In the genomic region with DNA sequence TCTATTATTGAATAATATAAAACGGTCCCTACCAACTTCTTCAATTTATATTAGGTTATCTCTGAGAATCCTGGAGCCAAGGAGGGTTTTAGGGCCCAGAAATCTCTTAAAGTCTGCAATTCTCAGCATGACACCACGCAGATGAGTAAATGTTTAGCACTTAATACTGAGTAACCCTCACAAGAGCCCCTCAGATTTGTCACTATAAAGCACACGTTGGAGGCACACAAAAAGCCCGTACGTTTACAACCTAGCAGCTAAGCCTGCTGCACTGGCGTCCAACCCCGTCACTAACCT, we compare ENCODE assay signal across 8 cellular contexts. TPM values are rescaled to one million over a fixed set of nuclear protein-coding genes. Genes with fewer than 3 reads are reported as not detected.
DNase-seq lines count a peak whose midpoint lies in the region; ATAC-seq and TF ChIP-seq lines count a peak whose summit lies in the region.

No MANE protein-coding gene starts in this region.

- H3K27me3 ChIP-seq in AG04450 (ENCODE audit: control insufficient read depth, insufficient read depth, low read length) (no peaks in the 10 kb centered on the region), lung (ENCODE audit: control insufficient read depth, insufficient read depth) (no peaks in the 10 kb centered on the region), vagina (no peaks in the 10 kb centered on the region)

- no peaks in the 10 kb centered on the region for H3K36me3 ChIP-seq in lung (ENCODE audit: control insufficient read depth in 2 of 2, insufficient read depth in 2 of 2, low read length in 2 of 2)
- H3K36me3 ChIP-seq in vagina: peaks cover 0 to 4% of the 10 kb centered on the region in 2 donors

- H3K4me1 Mint-ChIP-seq in brain: peaks cover 60% of the 10 kb centered on the region

- H3K27ac Mint-ChIP-seq in brain: peak overlapping the region; percentile 99 to 100 (median 99)

- H3K4me3 Mint-ChIP-seq in brain: peak overlapping the region; percentile 86 to 99 (median 96)

- peaks cover 4 to 15% of the 10 kb centered on the region in 2 donors for H3K4me1 ChIP-seq in lung (ENCODE audit: control insufficient read depth in 2 of 2, insufficient read depth in 2 of 2, low read length in 2 of 2)
- H3K4me1 ChIP-seq in vagina: peaks cover 55% of the 10 kb centered on the region

- peak overlapping the region; percentile 99 for H3K4me3 ChIP-seq in AG04450 (ENCODE audit: low read depth, low read length)
- H3K4me3 ChIP-seq in lung: peak overlapping the region; percentile 93
- peak overlapping the region; percentile 89 to 96 for H3K4me3 ChIP-seq in vagina

- no peak for TF ChIP-seq POLR2A in vagina (IDR thresholded peaks at IDR 0.05)

- POLR2A ChIA-PET in AG04450 (lab: Yijun Ruan, JAX): interaction anchor here (1.0 to 2.4 kb wide), 4 partner anchors 11 to 79 kb away, joined by 3 to 11 read pairs (median 3); no protein-coding TSS in a partner anchor

- peaks cover 3% of the 10 kb centered on the region; the same call in 1 of the 2 replicates for H3K9me3 ChIP-seq in AG04450 (ENCODE audit: control insufficient read depth, insufficient read depth, low read length)
- H3K9me3 ChIP-seq in lung (ENCODE audit: control insufficient read depth in 2 of 2, insufficient read depth in 1 of 2, low read length in 1 of 2): no peaks in the 10 kb centered on the region
- H3K9me3 ChIP-seq in vagina: no peaks in the 10 kb centered on the region

- H3K27ac ChIP-seq in AG04450 (ENCODE audit: low read depth, low read length): no peak overlapping the region
- H3K27ac ChIP-seq in lung (ENCODE audit: low read depth in 1 of 2, low read length in 1 of 2): peak overlapping the region; percentile 94 to 99
- H3K27ac ChIP-seq in vagina: peak overlapping the region; percentile 100

- intact Hi-C loops in vagina (cut with DNase I): no loop called here

- WGBS in lung, 2 donors: 0% methylated on average over 7 of the region's 7 CpGs

- TF ChIP-seq CTCF in AG04450 (IDR thresholded peaks at IDR 0.05; ENCODE audit: low read depth, low read length): no peak
- TF ChIP-seq CTCF in brain (conservative IDR thresholded peaks at IDR 0.05): no peak
- TF ChIP-seq CTCF in lung (IDR thresholded peaks at IDR 0.05; ENCODE audit: control extremely low read depth, extremely low read depth): no peak
- TF ChIP-seq CTCF in vagina (IDR thresholded peaks at IDR 0.05): no peak

- H3K27me3 Mint-ChIP-seq in brain: peaks cover 14% of the 10 kb centered on the region

- peaks cover 18% of the 10 kb centered on the region for H3K36me3 Mint-ChIP-seq in brain

- DNase-seq in AG04450 (ENCODE audit: low read depth, low spot score): no peak
- peak; percentile 14 for DNase-seq in HS-5 (ENCODE audit: low read depth)
- DNase-seq in lung (ENCODE audit: low spot score): no peak
- no peak for DNase-seq in vagina (ENCODE audit: extremely low spot score in 2 of 2)
- DNase-seq in NCI-H1930 (lab: John Stamatoyannopoulos, UW): no peak

- peaks cover 0 to 3% (median 0%) of the 10 kb centered on the region in 5 experiments for H3K9me3 Mint-ChIP-seq in brain

- CTCF ChIA-PET in AG04450 (lab: Charles Lee): no interaction called here

- no peak for ATAC-seq in lung (ENCODE audit: insufficient read depth, low FRiP score)
- no peak for ATAC-seq in GM18873 (IDR thresholded peaks at IDR 0.05; ENCODE audit: low FRiP score, unreplicated experiment)
- ATAC-seq in GM21529 (IDR thresholded peaks at IDR 0.05; ENCODE audit: unreplicated experiment): no peak

RNA-seq across cellular contexts. Expression of gene CPNE1, which starts 1.2 kb away (rescaled TPM):
- polyA plus RNA-seq in AG04450 (2011; rRNA removed) (93.5 and 95.1 TPM in 2 replicates), brain (ENCODE audit: insufficient read depth, low read depth, low replicate concordance) (337 TPM), lung (100 to 1,000 TPM; 119 to 161 TPM)
- polyA minus RNA-seq in AG04450 (2011; rRNA and poly(A)+ RNA removed): 91.7 and 92.6 TPM in 2 replicates
- total RNA-seq in lung (100 to 1,000 TPM in 1 of 2 donors, 10 to 100 TPM in 1; 91.9 to 180 TPM), vagina (149 TPM)

RNA-seq across cellular contexts. Expression of gene RBM12, which starts 1.2 kb away (rescaled TPM):
- polyA plus RNA-seq in AG04450 (2011; rRNA removed): 73.0 and 91.1 TPM in 2 replicates
- polyA minus RNA-seq in AG04450 (2011; rRNA and poly(A)+ RNA removed): 183 and 208 TPM in 2 replicates
- polyA plus RNA-seq in brain (ENCODE audit: insufficient read depth, low read depth, low replicate concordance): 40.6 TPM
- total RNA-seq in lung: 10 to 100 TPM; 59.2 to 75.0 TPM
- 10 to 100 TPM in 1 of 2 donors, 1 to 10 TPM in 1; 9.5 to 19.6 TPM for polyA plus RNA-seq in lung
- total RNA-seq in vagina: 26.8 TPM

RNA-seq across cellular contexts. Expression of gene NFS1, which starts 35.7 kb away (rescaled TPM):
- polyA plus RNA-seq in AG04450 (2011; rRNA removed) (43.8 and 44.4 TPM in 2 replicates), brain (ENCODE audit: insufficient read depth, low read depth, low replicate concordance) (44.4 TPM), lung (10 to 100 TPM; 18.8 to 23.2 TPM)
- polyA minus RNA-seq in AG04450 (2011; rRNA and poly(A)+ RNA removed): 21.2 and 21.3 TPM in 2 replicates
- total RNA-seq in lung (10 to 100 TPM; 24.1 to 33.9 TPM), vagina (15.2 TPM)

RNA-seq across cellular contexts. Expression of gene ROMO1, which starts 35.7 kb away (rescaled TPM):
- 177 and 261 TPM in 2 replicates for polyA plus RNA-seq in AG04450 (2011; rRNA removed)
- polyA minus RNA-seq in AG04450 (2011; rRNA and poly(A)+ RNA removed): 19.5 and 22.6 TPM in 2 replicates
- polyA plus RNA-seq in brain (ENCODE audit: insufficient read depth, low read depth, low replicate concordance): 249 TPM
- total RNA-seq in lung: 100 to 1,000 TPM in 1 of 2 donors, 10 to 100 TPM in 1; 98.6 to 176 TPM
- 100 to 1,000 TPM; 369 to 501 TPM for polyA plus RNA-seq in lung
- 248 TPM for total RNA-seq in vagina

RNA-seq across cellular contexts. Expression of gene SPAG4, which starts 47.8 kb away (rescaled TPM):
- polyA plus RNA-seq in AG04450 (2011; rRNA removed): 1.8 and 3.6 TPM in 2 replicates
- polyA minus RNA-seq in AG04450 (2011; rRNA and poly(A)+ RNA removed): 2.3 TPM in 2 replicates
- polyA plus RNA-seq in brain (ENCODE audit: insufficient read depth, low read depth, low replicate concordance): 6.0 TPM
- 1 to 10 TPM; 2.0 to 5.7 TPM for total RNA-seq in lung
- polyA plus RNA-seq in lung: 1 to 10 TPM; 1.9 to 5.4 TPM
- total RNA-seq in vagina: 6.9 TPM
